Comparison of ENCODE assay signal across 9 cellular contexts in genomic region chrX:30666094-30666493, GRCh38.
"Had no signal": no experiment of that assay in that cellular context is flagged by ENCODE, and none has a peak within 500 bp of the region (broad histone marks: within the 10 kb centered on the region; RNA-seq: fewer than 3 reads in every experiment).

No MANE protein-coding gene starts in this region.

- DNase-seq: GM23248, GOT3, H7, H9, HCEC 1CT, HFFc6 had no signal

- H3K4me3 Mint-ChIP-seq: GM23338, H9, HFFc6 had no signal

- H3K27ac Mint-ChIP-seq: GM23338, H9, HFFc6 had no signal

- H3K9ac ChIP-seq: GM23248 had no signal

- H3K9me3 ChIP-seq: HAP-1 had no signal

- H2AFZ ChIP-seq: GM23248, GM23338 had no signal

- H3K27ac ChIP-seq: GM23248 had no signal

- H3K9me3 Mint-ChIP-seq: GM23338, HFFc6 had no signal

- ATAC-seq: GM23338, HCT116 had no signal

- H3K4me3 ChIP-seq: GM23248, GM23338, HAP-1 had no signal

- H3K4me2 ChIP-seq: GM23338 had no signal
